9 cellular contexts compared by ENCODE assay signal in genomic region chr19:41994521-41994971, GRCh38. TPM values are rescaled to one million over a fixed set of nuclear protein-coding genes. Genes with fewer than 3 reads are reported as not detected.
DNase-seq lines count a peak whose midpoint lies in the region; ATAC-seq and TF ChIP-seq lines count a peak whose summit lies in the region.
"Had no signal": no experiment of that assay in that cellular context is flagged by ENCODE, and none has a peak within 500 bp of the region (broad histone marks: within the 10 kb centered on the region; RNA-seq: fewer than 3 reads in every experiment).

No MANE protein-coding gene starts in this region.

- H3K4me3 ChIP-seq in heart right ventricle = peak overlapping the region in 9 of 10 donors; percentile 48 to 78 (median 67)
- H3K4me3 ChIP-seq in PC-9 = peak overlapping the region; percentile 38; the same call in 1 of the 2 replicates
- H3K4me3 ChIP-seq in thoracic aorta = peak overlapping the region; percentile 60

- peak overlapping the region; percentile 65 for H3K4me2 ChIP-seq in PC-9

- 0 out of 2 replicates have a peak, but pooled peaks cover 3% of the 10 kb centered on the region for H3F3A ChIP-seq in PC-9 (ENCODE audit: insufficient read depth, low read depth)

- DNase-seq in heart right ventricle = no peak
- no peak for DNase-seq in left cardiac atrium
- no peak for DNase-seq in PC-9
- DNase-seq in head of caudate nucleus = peak in 22 of 42 donors; percentile 13 to 79 (median 50)
- no peak for DNase-seq in thoracic aorta (ENCODE audit: low spot score)

- POLR2A ChIA-PET in PC-9 (lab: Charles Lee; ENCODE audit: unreplicated experiment) = interaction anchor here (0.6 kb wide), 1 partner anchor 26 kb away, joined by 5 read pairs; no protein-coding TSS in a partner anchor

- 25% methylated on average over 13 of the region's 13 CpGs for WGBS in heart right ventricle, 2 donors

- TF ChIP-seq CTCF in heart right ventricle (IDR thresholded peaks at IDR 0.05) = no peak
- no peak for TF ChIP-seq CTCF in PC-9 (conservative IDR thresholded peaks at IDR 0.05)
- TF ChIP-seq CTCF in thoracic aorta (IDR thresholded peaks at IDR 0.05) = no peak

- H3K36me3 ChIP-seq in heart right ventricle (no peaks in the 10 kb centered on the region), PC-9 (ENCODE audit: low read depth) (no peaks in the 10 kb centered on the region), thoracic aorta (no peaks in the 10 kb centered on the region)

- no TSS peak for BruUV-seq in PC-9 (replicated peaks; lab: Mats Ljungman, UMichigan)

- H3K79me2 ChIP-seq in PC-9 (ENCODE audit: low read depth) = no peaks in the 10 kb centered on the region

- no peaks in the 10 kb centered on the region for H3K9me2 ChIP-seq in PC-9 (ENCODE audit: insufficient read depth)

- H4K20me1 ChIP-seq in PC-9 (ENCODE audit: insufficient read depth) = no peaks in the 10 kb centered on the region; the same call in 1 of the 2 replicates

- H3K9me3 ChIP-seq in heart right ventricle (no peaks in the 10 kb centered on the region), PC-9 (ENCODE audit: insufficient read depth, low read depth) (no peaks in the 10 kb centered on the region), thoracic aorta (no peaks in the 10 kb centered on the region)

- peaks cover 3 to 77% (median 71%) of the 10 kb centered on the region in 7 donors for H3K27me3 ChIP-seq in heart right ventricle
- peaks cover 78% of the 10 kb centered on the region for H3K27me3 ChIP-seq in PC-9 (ENCODE audit: insufficient read depth, low read depth)
- H3K27me3 ChIP-seq in thoracic aorta (replicated peaks; ENCODE audit: insufficient read depth) = peaks cover 6% of the 10 kb centered on the region

- H3K4me1 ChIP-seq in heart right ventricle (peaks cover 0 to 37% (median 19%) of the 10 kb centered on the region in 9 donors), PC-9 (replicated peaks; ENCODE audit: insufficient read depth) (no peaks in the 10 kb centered on the region), thoracic aorta (ENCODE audit: control insufficient read depth in 1 of 2, low read depth in 2 of 2) (peaks cover 5 to 19% of the 10 kb centered on the region in 2 donors)

- ATAC-seq in heart right ventricle (no peak), left cardiac atrium (no peak), thoracic aorta (ENCODE audit: insufficient number of reproducible peaks, low FRiP score, low read depth) (no peak), HG03378 (IDR thresholded peaks at IDR 0.05; ENCODE audit: unreplicated experiment) (no peak), GM21786 (IDR thresholded peaks at IDR 0.05; ENCODE audit: unreplicated experiment) (no peak), GM21360 (IDR thresholded peaks at IDR 0.05; ENCODE audit: unreplicated experiment) (no peak)

- H2AFZ ChIP-seq in PC-9 = no peak overlapping the region

- H3K27ac ChIP-seq in heart right ventricle = peak overlapping the region in 1 of 10 donors; percentile 98
- H3K27ac ChIP-seq in PC-9 = no peak overlapping the region
- H3K27ac ChIP-seq in thoracic aorta = no peak overlapping the region

- CTCF ChIA-PET in PC-9 (lab: Charles Lee) = no interaction called here

- intact Hi-C loops in heart right ventricle (cut with DNase I) = loop anchor here in 2 of 10 donors (10.0 kb wide), 1 partner anchor 80 kb away; the partner anchor contains the start of genes GRIK5 (in 2 of the 2) and ZNF574 (in 2 of the 2)
- intact Hi-C loops in left cardiac atrium (cut with DNase I) = no loop called here
- intact Hi-C loops in PC-9 (cut with micrococcal nuclease; ENCODE audit: unreplicated experiment) = loop anchor here (10.0 kb wide), 1 partner anchor 100 kb away; no protein-coding TSS in a partner anchor
- intact Hi-C loops in head of caudate nucleus (cut with DNase I) = no loop called here

RNA-seq across cellular contexts. Expression of gene ATP1A3, which starts 0.5 kb away (rescaled TPM):
- 100 to 1,000 TPM; 245 to 419 (median 347) TPM for total RNA-seq in heart right ventricle
- 10 to 100 TPM; 38.0 to 87.1 TPM for polyA plus RNA-seq in heart right ventricle
- total RNA-seq in left cardiac atrium = 100 to 1,000 TPM; 235 to 274 TPM
- total RNA-seq in PC-9 (2021) = not detected in 2 replicates
- under 1 TPM in 1 of 2 donors, not detected in 1; 0.14 TPM for total RNA-seq in thoracic aorta
- polyA plus RNA-seq: fibroblast of lung had no signal

RNA-seq across cellular contexts. Expression of gene RABAC1, which starts 35.4 kb away (rescaled TPM):
- total RNA-seq in heart right ventricle (100 to 1,000 TPM in 1 of 10 donors, 10 to 100 TPM in 9; 34.5 to 117 (median 46.9) TPM), left cardiac atrium (100 to 1,000 TPM in 1 of 2 donors, 10 to 100 TPM in 1; 91.4 to 117 TPM), PC-9 (2021) (110 and 188 TPM in 2 replicates), thoracic aorta (100 to 1,000 TPM; 130 to 332 TPM)
- 100 to 1,000 TPM; 104 to 270 TPM for polyA plus RNA-seq in heart right ventricle

Comparison
In these comparisons a context has a peak if more than half of its experiments do, and no peak if none do; other contexts are left out.
1. DNase-seq: peak in head of caudate nucleus (22 of 42); none in heart right ventricle (0 of 2), left cardiac atrium (single experiment), PC-9 (0 of 2) and thoracic aorta (single experiment).
2. RNA of gene ATP1A3, which starts 0.5 kb away (total RNA-seq): 245 to 419 TPM in heart right ventricle and 235 to 274 TPM in left cardiac atrium; 0.14 TPM in thoracic aorta and not detected in PC-9; every median in the first group is over 100 times any median in the second.
3. Peak in every context shown above with its lines, with median percentiles within 50 percentile points of each other: H3K4me3 ChIP-seq.